ENCODE assay signal across 14 cellular contexts in genomic region chr13:27005556-27005955, GRCh38.
DNase-seq lines count a peak whose midpoint lies in the region; FAIRE-seq and TF ChIP-seq lines count a peak whose summit lies in the region.
"Had no signal": no experiment of that assay in that cellular context is flagged by ENCODE, and none has a peak within 500 bp of the region (broad histone marks: within the 10 kb centered on the region; RNA-seq: fewer than 3 reads in every experiment).

No MANE protein-coding gene starts in this region.

- no peaks in the 10 kb centered on the region for H3K36me3 Mint-ChIP-seq in nephron (ENCODE audit: low read depth)
- H3K36me3 Mint-ChIP-seq: memory B cell had no signal

- peaks cover 0 to 20% (median 10%) of the 10 kb centered on the region in 4 experiments; a peak in 6 of 7 replicates for H3K4me1 ChIP-seq in H1 (replicated peaks in 1 of 4; ENCODE audit: control insufficient read depth in 3 of 4, insufficient read depth in 4 of 4, low read length in 3 of 4)

- no peak overlapping the region; the same call in 1 of the 2 replicates for H2BK12ac ChIP-seq in H1 (ENCODE audit: low read depth, low read length)

- peaks cover 14% of the 10 kb centered on the region for H3K9me3 Mint-ChIP-seq in nephron

- no peak overlapping the region for H2AK5ac ChIP-seq in H1 (ENCODE audit: low read depth, low read length)

- H2BK5ac ChIP-seq in H1 (ENCODE audit: low read depth, low read length) = no peak overlapping the region

- peaks cover 42% of the 10 kb centered on the region for H3K4me1 Mint-ChIP-seq in nephron

- WGBS in H1 (ENCODE audit: extremely low coverage in 1 of 2, insufficient coverage in 1 of 2, insufficient read length in 1 of 2, insufficient replicate concordance in 2 of 2, low coverage in 1 of 2, low lambda C conversion rate in 2 of 2, missing lambda C conversion rate in 1 of 2), 2 experiments = 73% methylated on average over 9 of the region's 9 CpGs; no CpG with 5 or more reads in 1 of the 2 experiments

- no peak overlapping the region for H3K4me3 ChIP-seq in H1 (ENCODE audit: extremely low read depth in 1 of 4, insufficient read depth in 2 of 4, low read depth in 3 of 4, low read length in 4 of 4)
- H3K4me3 ChIP-seq: K562 had no signal

- H2BK15ac ChIP-seq in H1 (ENCODE audit: low read length) = peak overlapping the region; percentile 40; the same call in 1 of the 2 replicates

- no peak overlapping the region for H3K56ac ChIP-seq in H1 (replicated peaks; ENCODE audit: insufficient read length, low read depth, low read length)

- H4K5ac ChIP-seq in H1 (ENCODE audit: insufficient read length, low read depth, low read length) = no peak overlapping the region

- H4K91ac ChIP-seq in H1 (replicated peaks; ENCODE audit: insufficient read length, low read length) = no peak overlapping the region

- no peak for TF ChIP-seq EP300 in H1 (IDR thresholded peaks at IDR 0.05; ENCODE audit: borderline replicate concordance in 1 of 2, low read depth in 2 of 2, low read length in 2 of 2)

- H3K79me2 ChIP-seq in H1 (ENCODE audit: control insufficient read depth in 1 of 2, insufficient read depth in 2 of 2, low read length in 2 of 2) = no peaks in the 10 kb centered on the region

- H3K9me3 ChIP-seq in H1 (ENCODE audit: insufficient read depth in 2 of 2, low read depth in 1 of 2, low read length in 1 of 2) = no peaks in the 10 kb centered on the region

- no peak overlapping the region for H3K23ac ChIP-seq in H1 (ENCODE audit: insufficient read length)

- DNase-seq in DMS153 (lab: John Stamatoyannopoulos, UW) = peak; percentile 12
- DNase-seq in NCI-H2107 (lab: John Stamatoyannopoulos, UW) = peak; percentile 43
- DNase-seq in H1 (ENCODE audit: low read depth in 1 of 2, low spot score in 2 of 2) = no peak
- no peak for DNase-seq in NCI-H1930 (lab: John Stamatoyannopoulos, UW)
- DNase-seq in GM19238 (ENCODE audit: insufficient read length, low spot score) = no peak
- no peak for DNase-seq in GM10248 (ENCODE audit: extremely low spot score)
- no peak for DNase-seq in GM12892 (ENCODE audit: insufficient read length)
- DNase-seq: aorta; stimulated activated CD4-positive, alpha-beta T cell treated with anti-CD3 and anti-CD28 coated beads, Interleukin-4, amount 100 ng/mL, for 4 hours; stimulated activated naive CD4-positive, alpha-beta T cell treated with Interleukin-2 at 50 U/mL for 16 hours had no signal

- TF ChIP-seq POLR2A in H1 (IDR thresholded peaks at IDR 0.05; ENCODE audit: control extremely low read depth in 1 of 2, low read depth in 2 of 2, low read length in 2 of 2) = no peak
- TF ChIP-seq POLR2A in GM12892 (IDR thresholded peaks at IDR 0.05; ENCODE audit: low read depth, low read length) = no peak

- H3K4me3 Mint-ChIP-seq in nephron = peak overlapping the region in 2 of 3 experiments; percentile 20 to 26
- H3K4me3 Mint-ChIP-seq: memory B cell had no signal

- no peak overlapping the region; the same call in 1 of the 2 replicates for H4K8ac ChIP-seq in H1 (ENCODE audit: extremely low read depth, insufficient read depth, low read length)

- H3K18ac ChIP-seq in H1 (ENCODE audit: extremely low read depth, low read length) = no peak overlapping the region; the same call in 1 of the 2 replicates

- H2BK120ac ChIP-seq in H1 (replicated peaks; ENCODE audit: low read depth, low read length) = no peak overlapping the region

- H3K27me3 Mint-ChIP-seq in nephron (ENCODE audit: low read depth) = peaks cover 58% of the 10 kb centered on the region

- H2BK20ac ChIP-seq in H1 (ENCODE audit: low read length) = 0 out of 2 replicates have a peak overlapping the region, but pooled peaks have one; percentile 28

- TF ChIP-seq CTCF in H1 (IDR thresholded peaks at IDR 0.05; ENCODE audit: control extremely low read depth in 1 of 3, insufficient read depth in 1 of 3, low read depth in 1 of 3, low read length in 3 of 3) (no peak), nephron (IDR thresholded peaks at IDR 0.05; ENCODE audit: unreplicated experiment in 3 of 3) (no peak), GM10248 (IDR thresholded peaks at IDR 0.05; ENCODE audit: control extremely low read depth, extremely low read depth, low read depth, missing control alignments) (no peak)

- H3K27ac Mint-ChIP-seq in nephron = no peak overlapping the region
- H3K27ac Mint-ChIP-seq: memory B cell had no signal

- H4K20me1 ChIP-seq in H1 (replicated peaks in 1 of 2; ENCODE audit: control insufficient read depth in 1 of 2, insufficient read depth in 2 of 2, low read length in 2 of 2) = no peaks in the 10 kb centered on the region

- TF ChIP-seq RAD21 in H1 (IDR thresholded peaks at IDR 0.05 in 1 of 2, conservative IDR thresholded peaks at IDR 0.05 in 1 of 2; ENCODE audit: low read depth in 2 of 2, low read length in 2 of 2) = no peak

- no peak overlapping the region for H3K4ac ChIP-seq in H1 (replicated peaks; ENCODE audit: insufficient read length, low read depth, low read length)

- no peak overlapping the region for H3K14ac ChIP-seq in H1 (ENCODE audit: insufficient read length)

- no peak for FAIRE-seq in H1 (lab: Jason Lieb, UNC)
- FAIRE-seq in GM12892 (lab: Jason Lieb, UNC) = no peak
- FAIRE-seq: K562 had no signal

- H3K27ac ChIP-seq in H1 (ENCODE audit: low read depth, low read length) = no peak overlapping the region
- H3K27ac ChIP-seq: C4-2B had no signal

- POLR2A ChIA-PET in H1 (lab: Charles Lee; ENCODE audit: partially characterized antibody) = interaction anchor here (1.9 to 2.0 kb wide), 2 partner anchors 9 to 245 kb away, joined by 5 to 7 read pairs; partner anchors contain the start of gene RPL21
- POLR2A ChIA-PET in GM10248 (lab: Yijun Ruan, JAX) = no interaction called here

- peaks cover 0 to 15% (median 9%) of the 10 kb centered on the region in 4 experiments; a peak in 4 of 7 replicates for H3K27me3 ChIP-seq in H1 (replicated peaks in 1 of 4; ENCODE audit: control insufficient read depth in 3 of 4, extremely low read depth in 1 of 4, insufficient read depth in 3 of 4, low read length in 3 of 4)

- CTCF ChIA-PET in H1 (lab: Charles Lee; ENCODE audit: partially characterized antibody) = interaction anchor here (0.6 to 2.4 kb wide), 6 partner anchors 20 to 981 kb away, joined by 3 to 7 read pairs (median 4); no protein-coding TSS in a partner anchor
- CTCF ChIA-PET in GM10248 (lab: Yijun Ruan, JAX) = interaction anchor here (1.7 kb wide), 1 partner anchor 20 kb away, joined by 7 read pairs; no protein-coding TSS in a partner anchor

- H3K9ac ChIP-seq in H1 (replicated peaks in 1 of 4; ENCODE audit: extremely low read depth in 1 of 4, low read depth in 3 of 4, low read length in 3 of 4) = no peak overlapping the region

- no peak overlapping the region for H2AFZ ChIP-seq in H1 (ENCODE audit: low read length)

- no peaks in the 10 kb centered on the region for H3K36me3 ChIP-seq in H1 (ENCODE audit: control insufficient read depth in 2 of 4, insufficient read depth in 4 of 4, low read length in 3 of 4)

- H3K79me1 ChIP-seq in H1 (ENCODE audit: low read depth, low read length) = no peaks in the 10 kb centered on the region

- peaks cover 4% of the 10 kb centered on the region; the same call in 1 of the 2 replicates for H3K23me2 ChIP-seq in H1 (ENCODE audit: low read depth, low read length)

- peak overlapping the region in 1 of 2 experiments; percentile 74; a peak in 2 of 4 replicates for H3K4me2 ChIP-seq in H1 (ENCODE audit: insufficient read depth in 1 of 2, low read depth in 2 of 2, low read length in 2 of 2)

TF ChIP-seq in H1, 55 proteins besides CTCF, POLR2A, EP300 and RAD21:
- TF ChIP-seq SP4 (IDR thresholded peaks at IDR 0.05; ENCODE audit: low read length) (no peak), SIX5 (IDR thresholded peaks at IDR 0.05; ENCODE audit: low read depth, low read length) (no peak), CTBP2 (IDR thresholded peaks at IDR 0.05; ENCODE audit: borderline replicate concordance, insufficient read depth, insufficient read length, low read length) (no peak), MAX (IDR thresholded peaks at IDR 0.05) (no peak), USF2 (IDR thresholded peaks at IDR 0.05; ENCODE audit: low read length) (no peak), RBBP5 (IDR thresholded peaks at IDR 0.05; ENCODE audit: borderline replicate concordance, low read depth, low read length) (no peak), TCF12 (IDR thresholded peaks at IDR 0.05; ENCODE audit: low read depth, low read length) (no peak), HDAC2 (IDR thresholded peaks at IDR 0.05; ENCODE audit: borderline replicate concordance in 1 of 2, low read depth in 2 of 2, low read length in 2 of 2) (no peak), TAF7 (optimal IDR thresholded peaks at IDR 0.05; ENCODE audit: borderline replicate concordance, low read depth, low read length) (no peak), CHD2 (IDR thresholded peaks at IDR 0.05; ENCODE audit: low read length) (no peak), CREB1 (IDR thresholded peaks at IDR 0.05) (no peak), PHF8 (conservative IDR thresholded peaks at IDR 0.05; ENCODE audit: low read depth, low read length) (no peak), CEBPB (IDR thresholded peaks at IDR 0.05; ENCODE audit: low read depth, low read length) (no peak), SP2 (IDR thresholded peaks at IDR 0.05; ENCODE audit: low read length) (no peak), BRCA1 (IDR thresholded peaks at IDR 0.05; ENCODE audit: low read depth, low read length) (no peak), JUND (IDR thresholded peaks at IDR 0.05; ENCODE audit: low read length) (no peak)
TF ChIP-seq in H1: peak in this region for 0.

Comparison
In these comparisons a context has a peak if more than half of its experiments do, and no peak if none do; other contexts are left out.
1. DNase-seq: peak in DMS153 (single experiment) and NCI-H2107 (single experiment); none in H1 (0 of 2), NCI-H1930 (0 of 2), GM19238 (single experiment), GM10248 (single experiment) and GM12892 (single experiment).